ENCODE assay signal across 22 cellular contexts in the genomic region with DNA sequence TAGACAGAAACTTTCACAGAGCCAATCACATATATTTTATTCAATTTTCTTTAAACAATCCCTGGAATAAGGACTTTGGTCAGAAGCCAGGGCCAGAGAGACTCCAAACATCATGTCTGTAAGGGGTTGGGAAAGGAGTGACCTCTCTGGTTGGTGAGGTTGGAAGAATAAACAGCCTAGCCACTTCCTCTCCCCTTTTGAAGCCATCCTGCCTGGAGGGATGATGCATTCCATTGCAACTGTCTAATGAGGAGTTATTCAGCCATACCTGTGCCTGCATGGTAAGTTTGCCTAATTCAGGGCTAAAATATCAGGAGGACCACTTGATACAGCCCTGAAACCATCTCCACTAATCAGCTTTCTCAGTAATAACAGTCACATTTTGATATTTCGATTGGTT.
"Had no signal": no experiment of that assay in that cellular context is flagged by ENCODE, and none has a peak within 500 bp of the region (broad histone marks: within the 10 kb centered on the region; RNA-seq: fewer than 3 reads in every experiment).

No MANE protein-coding gene starts in this region.

- H3K4me3 ChIP-seq: cardiac muscle cell, heart right ventricle, left ventricle myocardium inferior, lung, ovary, skin epidermis, testis, vagina had no signal

- H3K4me1 ChIP-seq: heart right ventricle, left ventricle myocardium inferior, testis, vagina had no signal

- H3K9me3 ChIP-seq: left ventricle myocardium inferior, ovary, testis, vagina had no signal

- H3K27me3 ChIP-seq: heart right ventricle, ovary, testis, vagina had no signal

- H3K27ac ChIP-seq: cardiac muscle cell, heart right ventricle, left ventricle myocardium inferior, ovary, skin epidermis, testis, vagina, WERI-Rb-1 had no signal

- H3K36me3 ChIP-seq: cardiac muscle cell, heart right ventricle, left ventricle myocardium inferior, ovary, vagina, WERI-Rb-1 had no signal

- DNase-seq: activated CD4-positive, alpha-beta T cell treated with anti-CD3 and anti-CD28 coated beads for 48 hours; activated CD4-positive, alpha-beta T cell treated with anti-CD3 and anti-CD28 coated beads, Interleukin-2, amount 50 U/mL, for 48 hours; activated CD8-positive, alpha-beta memory T cell treated with anti-CD3 and anti-CD28 coated beads for 24 hours; activated effector memory CD4-positive, alpha-beta T cell treated with Interleukin-2 at 50 U/mL for 16 hours; activated naive CD4-positive, alpha-beta T cell treated with Interleukin-2 at 50 U/mL for 16 hours; anterior cingulate cortex; cortex of kidney; effector memory CD8-positive, alpha-beta T cell; heart right ventricle; left ventricle myocardium inferior; ovary; retina; stimulated activated CD4-positive, alpha-beta T cell treated with anti-CD3 and anti-CD28 coated beads, Interleukin-12 subunit alpha, Interleukin-12 subunit beta, amount 100 ng/mL, for 4 hours; stimulated activated CD4-positive, alpha-beta T cell treated with anti-CD3 and anti-CD28 coated beads, Interleukin-4, amount 100 ng/mL, for 1 hour; stimulated activated naive CD8-positive, alpha-beta T cell treated with anti-CD3 and anti-CD28 coated beads, Interleukin-15, Interleukin-2, amounts not matched to agents 100 U/mL and 50 U/mL, for 24 hours; testis; trophoblast cell; WERI-Rb-1 had no signal
